In the genomic region with DNA sequence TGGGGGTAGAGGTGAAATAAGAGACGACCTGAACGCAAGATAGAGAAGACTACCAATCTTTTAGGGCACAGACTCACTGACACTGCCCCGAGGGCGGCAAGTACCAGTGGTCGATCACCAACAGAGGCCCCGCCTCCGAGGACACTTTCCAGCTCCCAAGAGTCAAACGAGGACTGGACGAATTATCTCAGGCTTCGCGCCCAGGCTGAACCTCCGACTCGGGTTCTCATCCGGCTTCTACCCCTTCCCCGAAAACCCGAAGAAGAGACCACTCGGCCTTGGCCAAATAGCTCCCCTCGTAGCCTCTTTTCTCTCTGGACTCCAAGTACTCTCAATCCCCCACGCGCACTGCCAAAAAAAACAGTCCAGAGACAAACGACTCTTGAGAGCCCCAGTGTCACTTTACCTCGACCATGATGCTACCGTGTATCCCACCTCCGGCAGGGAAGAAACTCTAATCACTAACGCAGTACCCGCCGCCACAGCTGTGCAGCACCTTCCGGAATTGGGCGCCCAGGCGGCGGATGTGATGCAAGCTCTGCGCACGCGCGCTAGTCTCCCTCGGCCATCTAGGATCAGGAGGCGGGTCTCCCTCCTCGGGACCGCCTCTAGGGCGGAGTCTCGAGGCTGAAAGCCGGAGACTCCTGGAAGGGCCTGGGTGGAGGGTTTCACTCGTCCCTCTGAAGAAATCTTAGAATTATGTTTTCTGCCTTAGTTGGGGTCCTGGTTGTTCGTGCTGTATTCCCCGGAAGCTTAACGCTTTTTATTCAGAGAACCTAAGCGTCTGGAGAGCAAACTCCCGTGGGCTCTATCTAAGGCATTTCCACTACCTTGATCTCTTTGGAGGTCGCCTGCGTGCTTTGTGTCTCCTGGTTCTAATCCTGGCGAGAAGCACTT, we compare ENCODE assay signal across 8 cellular contexts. TPM values are rescaled to one million over a fixed set of nuclear protein-coding genes. Genes with fewer than 3 reads are reported as not detected.
A peak's percentile ranks its signal among the peaks of the same experiment; 100 is the strongest.
DNase-seq lines count a peak whose midpoint lies in the region; ATAC-seq and FAIRE-seq lines count a peak whose summit lies in the region.

Gene PLRG1, minus strand, starts transcription at position 507 of the 897 bp plus-strand sequence. Its CDS starts 92 bp downstream, at position 415.

- H3K27ac ChIP-seq in KOPT-K1 (ENCODE audit: low read depth, low read length, poor library complexity, severe bottlenecking) = peak within 1 kb of the TSS; percentile 68
- H3K27ac ChIP-seq in muscle layer of colon (ENCODE audit: low read depth, low read length) = peak within 1 kb of the TSS; percentile 74

- H3K4me1 ChIP-seq in muscle layer of colon (ENCODE audit: insufficient read depth, low read length) = peaks cover 13% of the 10 kb centered on the region

- peaks cover 28% of the 10 kb centered on the region for H3K36me3 ChIP-seq in KOPT-K1 (ENCODE audit: insufficient read depth, low read length)
- peaks cover 22% of the 10 kb centered on the region for H3K36me3 ChIP-seq in muscle layer of colon (ENCODE audit: insufficient read depth, low read length)

- peaks cover 6 to 21% of the 10 kb centered on the region in 2 donors for H3K36me3 Mint-ChIP-seq in activated T-cell treated with anti-CD3 and anti-CD28 coated beads, Interleukin-2, amount 50 U/mL, for 72 hours (ENCODE audit: insufficient read depth in 2 of 2)

- DNase-seq in DMS79 treated with DMSO at 0.1 percent for 48 hours (lab: John Stamatoyannopoulos, UW) (peak; percentile 66), RCC 7860 (ENCODE audit: low spot score) (peak; percentile 80)
- DNase-seq in activated T-cell treated with anti-CD3 and anti-CD28 coated beads, Interleukin-2, amount 50 U/mL, for 72 hours = peak; percentile 96 to 98
- peak; percentile 96 for DNase-seq in stimulated activated CD8-positive, alpha-beta memory T cell treated with anti-CD3 and anti-CD28 coated beads, Interleukin-7, amount 100 ng/mL, for 24 hours (ENCODE audit: low read depth)

- H3K4me3 ChIP-seq in muscle layer of colon (ENCODE audit: low read depth in 1 of 2, low read length in 2 of 2) = peak within 1 kb of the TSS; percentile 61 to 95

- peak within 1 kb of the TSS; percentile 97 to 100 for H3K4me3 Mint-ChIP-seq in activated T-cell treated with anti-CD3 and anti-CD28 coated beads, Interleukin-2, amount 50 U/mL, for 72 hours

- peak within 1 kb of the TSS; percentile 91 for H3K9ac ChIP-seq in muscle layer of colon (ENCODE audit: low read length)

- FAIRE-seq in RCC 7860 (lab: Jason Lieb, UNC) = peak; percentile 67

- no peaks in the 10 kb centered on the region for H3K9me3 ChIP-seq in KOPT-K1 (ENCODE audit: insufficient read depth, low read length, poor library complexity, severe bottlenecking)
- no peaks in the 10 kb centered on the region for H3K9me3 ChIP-seq in muscle layer of colon (ENCODE audit: low read length)

- peaks cover 23% of the 10 kb centered on the region for H3K4me1 Mint-ChIP-seq in activated T-cell treated with anti-CD3 and anti-CD28 coated beads, Interleukin-2, amount 50 U/mL, for 72 hours (ENCODE audit: low read depth)

- H3K27me3 ChIP-seq in muscle layer of colon (ENCODE audit: control insufficient read depth in 1 of 2, insufficient read depth in 2 of 2, low read length in 2 of 2) = no peaks in the 10 kb centered on the region

- peak within 1 kb of the TSS; percentile 97 for H3K27ac Mint-ChIP-seq in activated T-cell treated with anti-CD3 and anti-CD28 coated beads, Interleukin-2, amount 50 U/mL, for 72 hours

- ATAC-seq in GM21786 (IDR thresholded peaks at IDR 0.05; ENCODE audit: unreplicated experiment) (peak; percentile 95), esophagus mucosa (peak; percentile 100)
- peak; percentile 99 for ATAC-seq in activated T-cell treated with anti-CD3 and anti-CD28 coated beads, Interleukin-2, amount 50 U/mL, for 72 hours (replicated peaks in 1 of 2)

- no peaks in the 10 kb centered on the region for H3K9me3 Mint-ChIP-seq in activated T-cell treated with anti-CD3 and anti-CD28 coated beads, Interleukin-2, amount 50 U/mL, for 72 hours

- no peaks in the 10 kb centered on the region for H3K27me3 Mint-ChIP-seq in activated T-cell treated with anti-CD3 and anti-CD28 coated beads, Interleukin-2, amount 50 U/mL, for 72 hours (ENCODE audit: low read depth)

RNA-seq across cellular contexts. Expression of gene PLRG1, which starts in this region (rescaled TPM):
- 100 to 1,000 TPM; 169 to 181 TPM for total RNA-seq in activated T-cell treated with anti-CD3 and anti-CD28 coated beads, Interleukin-2, amount 50 U/mL, for 72 hours
- 77.9 TPM for total RNA-seq in esophagus mucosa

Comparison
In these comparisons a context has a peak if more than half of its experiments do, and no peak if none do; other contexts are left out.
1. Peak in every context shown above with its lines: DNase-seq, ATAC-seq, H3K4me3 ChIP-seq and H3K27ac ChIP-seq.